ENCODE assay signal across 7 cellular contexts in the genomic region with DNA sequence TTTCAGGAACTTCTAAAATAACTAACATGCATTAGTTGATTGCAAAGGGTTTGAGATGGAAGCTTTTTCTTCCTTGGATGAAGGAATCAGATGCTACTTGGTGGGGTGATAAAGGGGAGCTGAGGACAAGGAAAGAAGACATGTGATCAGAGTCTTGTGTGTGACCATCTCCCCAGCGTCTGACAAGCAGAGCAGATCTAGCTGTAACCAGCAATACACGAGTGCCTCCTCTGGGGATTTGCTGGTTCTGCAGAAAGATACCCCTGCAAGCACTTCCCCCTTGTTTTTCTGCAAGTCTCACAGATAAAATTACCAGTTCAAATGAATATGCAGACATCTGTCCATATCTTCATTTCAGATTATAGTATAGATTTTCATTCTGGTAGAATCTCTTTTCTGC. TPM values are rescaled to one million over a fixed set of nuclear protein-coding genes. Genes with fewer than 3 reads are reported as not detected.
DNase-seq lines count a peak whose midpoint lies in the region; ATAC-seq and TF ChIP-seq lines count a peak whose summit lies in the region.

No MANE protein-coding gene starts in this region.

- TF ChIP-seq CTCF in WTC11 (IDR thresholded peaks at IDR 0.05) (no peak), neural crest cell (conservative IDR thresholded peaks at IDR 0.05) (peak; percentile 74)

- CTCF ChIA-PET in WTC11 (lab: Charles Lee): interaction anchor here (0.6 to 1.9 kb wide), 11 partner anchors 10 to 1736 kb away, joined by 3 to 11 read pairs (median 4); no protein-coding TSS in a partner anchor
- CTCF ChIA-PET in activated naive CD4-positive, alpha-beta T cell treated with anti-CD3 and anti-CD28 coated beads, Interleukin-2, amount 10 ng/mL, durations not matched to agents 7 days and 5 days (lab: Charles Lee): no interaction called here

- DNase-seq in H7 (peak; percentile 51), NCI-H187 treated with DMSO at 0.1 percent for 48 hours (lab: John Stamatoyannopoulos, UW) (peak; percentile 24), WTC11 (ENCODE audit: low spot score) (peak; percentile 53), neural crest cell (ENCODE audit: low read depth, low spot score) (peak; percentile 43)
- DNase-seq in activated naive CD4-positive, alpha-beta T cell treated with anti-CD3 and anti-CD28 coated beads, Interleukin-2, amount 10 ng/mL, durations not matched to agents 7 days and 5 days: no peak
- DNase-seq in naive thymus-derived CD8-positive, alpha-beta T cell: no peak

- no peak overlapping the region for H3K4me3 Mint-ChIP-seq in WTC11
- H3K4me3 Mint-ChIP-seq in neural crest cell: peak overlapping the region; percentile 76
- no peak overlapping the region for H3K4me3 Mint-ChIP-seq in activated naive CD4-positive, alpha-beta T cell treated with anti-CD3 and anti-CD28 coated beads, Interleukin-2, amount 10 ng/mL, durations not matched to agents 7 days and 5 days
- H3K4me3 Mint-ChIP-seq in naive thymus-derived CD8-positive, alpha-beta T cell: no peak overlapping the region

- H3K4me3 ChIP-seq in H7 (ENCODE audit: insufficient read depth, low read depth, low read length): no peak overlapping the region

- H3K36me3 Mint-ChIP-seq in WTC11 (no peaks in the 10 kb centered on the region), neural crest cell (ENCODE audit: low read depth) (no peaks in the 10 kb centered on the region)
- no peaks in the 10 kb centered on the region for H3K36me3 Mint-ChIP-seq in activated naive CD4-positive, alpha-beta T cell treated with anti-CD3 and anti-CD28 coated beads, Interleukin-2, amount 10 ng/mL, durations not matched to agents 7 days and 5 days
- H3K36me3 Mint-ChIP-seq in naive thymus-derived CD8-positive, alpha-beta T cell: peaks cover 0 to 5% (median 0%) of the 10 kb centered on the region in 3 donors

- no peaks in the 10 kb centered on the region for H3K36me3 ChIP-seq in H7 (replicated peaks; ENCODE audit: control insufficient read depth, insufficient read depth, low read length)

- peak; percentile 60 for ATAC-seq in WTC11
- ATAC-seq in naive thymus-derived CD8-positive, alpha-beta T cell: no peak
- ATAC-seq in HG02571 (IDR thresholded peaks at IDR 0.05; ENCODE audit: unreplicated experiment): no peak

- no peak overlapping the region for H3K27ac Mint-ChIP-seq in WTC11
- no peak overlapping the region for H3K27ac Mint-ChIP-seq in neural crest cell (ENCODE audit: unreplicated experiment)
- no peak overlapping the region for H3K27ac Mint-ChIP-seq in activated naive CD4-positive, alpha-beta T cell treated with anti-CD3 and anti-CD28 coated beads, Interleukin-2, amount 10 ng/mL, durations not matched to agents 7 days and 5 days
- H3K27ac Mint-ChIP-seq in naive thymus-derived CD8-positive, alpha-beta T cell: no peak overlapping the region

- H3K27me3 ChIP-seq in H7 (ENCODE audit: control insufficient read depth, insufficient read depth, low read length): peaks cover 42% of the 10 kb centered on the region

- H3K4me1 Mint-ChIP-seq in WTC11 (peaks cover 27% of the 10 kb centered on the region), neural crest cell (peaks cover 36% of the 10 kb centered on the region)
- H3K4me1 Mint-ChIP-seq in activated naive CD4-positive, alpha-beta T cell treated with anti-CD3 and anti-CD28 coated beads, Interleukin-2, amount 10 ng/mL, durations not matched to agents 7 days and 5 days: no peaks in the 10 kb centered on the region
- no peaks in the 10 kb centered on the region for H3K4me1 Mint-ChIP-seq in naive thymus-derived CD8-positive, alpha-beta T cell

- H3K9me3 Mint-ChIP-seq in WTC11 (no peaks in the 10 kb centered on the region), neural crest cell (no peaks in the 10 kb centered on the region)
- H3K9me3 Mint-ChIP-seq in activated naive CD4-positive, alpha-beta T cell treated with anti-CD3 and anti-CD28 coated beads, Interleukin-2, amount 10 ng/mL, durations not matched to agents 7 days and 5 days: peaks cover 3% of the 10 kb centered on the region
- peaks cover 0 to 10% (median 4%) of the 10 kb centered on the region in 9 donors for H3K9me3 Mint-ChIP-seq in naive thymus-derived CD8-positive, alpha-beta T cell

- POLR2A ChIA-PET in WTC11 (lab: Charles Lee): interaction anchor here (0.6 to 0.7 kb wide), 2 partner anchors 748 to 1006 kb away, joined by 3 to 4 read pairs; no protein-coding TSS in a partner anchor
- POLR2A ChIA-PET in naive thymus-derived CD8-positive, alpha-beta T cell (lab: Charles Lee): no interaction called here

- H3K27me3 Mint-ChIP-seq in WTC11 (ENCODE audit: low read depth) (peaks cover 46% of the 10 kb centered on the region), neural crest cell (ENCODE audit: low read depth) (peaks cover 38% of the 10 kb centered on the region)
- H3K27me3 Mint-ChIP-seq in activated naive CD4-positive, alpha-beta T cell treated with anti-CD3 and anti-CD28 coated beads, Interleukin-2, amount 10 ng/mL, durations not matched to agents 7 days and 5 days: peaks cover 19% of the 10 kb centered on the region
- H3K27me3 Mint-ChIP-seq in naive thymus-derived CD8-positive, alpha-beta T cell: peaks cover 15 to 30% (median 20%) of the 10 kb centered on the region in 5 donors

TF ChIP-seq in WTC11, 78 proteins besides CTCF, POLR2A, EP300 and RAD21:
- TF ChIP-seq ZBTB21 (CRISPR knock-in tag; IDR thresholded peaks at IDR 0.05; ENCODE audit: borderline replicate concordance): no peak
- no peak for TF ChIP-seq CREB1 (CRISPR knock-in tag; IDR thresholded peaks at IDR 0.05)
- TF ChIP-seq PRDM15 (CRISPR knock-in tag; IDR thresholded peaks at IDR 0.05): no peak
- TF ChIP-seq, protein P1, sequence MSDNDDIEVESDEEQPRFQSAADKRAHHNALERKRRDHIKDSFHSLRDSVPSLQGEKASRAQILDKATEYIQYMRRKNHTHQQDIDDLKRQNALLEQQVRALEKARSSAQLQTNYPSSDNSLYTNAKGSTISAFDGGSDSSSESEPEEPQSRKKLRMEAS (CRISPR knock-in tag; IDR thresholded peaks at IDR 0.05): no peak
- TF ChIP-seq, protein P2, sequence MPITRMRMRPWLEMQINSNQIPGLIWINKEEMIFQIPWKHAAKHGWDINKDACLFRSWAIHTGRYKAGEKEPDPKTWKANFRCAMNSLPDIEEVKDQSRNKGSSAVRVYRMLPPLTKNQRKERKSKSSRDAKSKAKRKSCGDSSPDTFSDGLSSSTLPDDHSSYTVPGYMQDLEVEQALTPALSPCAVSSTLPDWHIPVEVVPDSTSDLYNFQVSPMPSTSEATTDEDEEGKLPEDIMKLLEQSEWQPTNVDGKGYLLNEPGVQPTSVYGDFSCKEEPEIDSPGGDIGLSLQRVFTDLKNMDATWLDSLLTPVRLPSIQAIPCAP (CRISPR knock-in tag; IDR thresholded peaks at IDR 0.05): no peak
- no peak for TF ChIP-seq ZSCAN18 (CRISPR knock-in tag; IDR thresholded peaks at IDR 0.05)
- no peak for TF ChIP-seq ZBTB43 (CRISPR knock-in tag; IDR thresholded peaks at IDR 0.05)
- TF ChIP-seq NR3C1 (CRISPR knock-in tag; conservative IDR thresholded peaks at IDR 0.05; ENCODE audit: low read depth): no peak
TF ChIP-seq in WTC11: peak in this region for 0.

RNA-seq across cellular contexts. Expression of gene CDH7, which starts 2.7 kb away (rescaled TPM):
- 0.11 and 0.17 TPM in 2 replicates for total RNA-seq in H7 (2014; rRNA removed; shearing (Covaris generic))
- total RNA-seq in WTC11 (2021): 0.85 to 1.3 TPM (median 0.94 TPM) in 3 replicates
- total RNA-seq in neural crest cell: 6.3 and 7.3 TPM in 2 replicates
- total RNA-seq in naive thymus-derived CD8-positive, alpha-beta T cell: not detected
- not detected for polyA plus RNA-seq in naive thymus-derived CD8-positive, alpha-beta T cell

Comparison
In these comparisons a context has a peak if more than half of its experiments do, and no peak if none do; other contexts are left out.
1. DNase-seq: peak in H7 (single experiment), NCI-H187 treated with DMSO at 0.1 percent for 48 hours (single experiment), WTC11 (single experiment) and neural crest cell (single experiment); none in activated naive CD4-positive, alpha-beta T cell treated with anti-CD3 and anti-CD28 coated beads, Interleukin-2, amount 10 ng/mL, durations not matched to agents 7 days and 5 days (single experiment) and naive thymus-derived CD8-positive, alpha-beta T cell (0 of 10).